28 cellular contexts compared by ENCODE assay signal in the genomic region with DNA sequence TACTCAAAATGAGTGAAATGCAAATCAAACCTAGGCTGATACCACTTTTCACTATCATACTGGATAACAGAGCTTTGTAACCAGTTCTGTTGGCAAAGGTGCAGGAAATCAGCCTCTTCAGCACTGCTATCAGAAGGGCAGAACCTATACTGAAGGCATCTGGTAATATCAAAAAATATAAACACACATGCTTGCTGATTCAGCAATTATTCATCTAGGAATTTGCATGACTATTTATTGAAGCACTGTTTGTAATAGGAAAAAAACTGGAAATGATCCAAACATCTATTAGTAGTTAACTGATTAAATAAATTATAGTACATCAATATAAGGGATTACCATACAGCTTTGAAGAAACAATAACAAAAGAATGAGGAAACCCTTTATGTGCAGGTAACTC. TPM values are rescaled to one million over a fixed set of nuclear protein-coding genes. Genes with fewer than 3 reads are reported as not detected.
"Had no signal": no experiment of that assay in that cellular context is flagged by ENCODE, and none has a peak within 500 bp of the region (broad histone marks: within the 10 kb centered on the region; RNA-seq: fewer than 3 reads in every experiment).

No MANE protein-coding gene starts in this region.

- H3K27ac Mint-ChIP-seq: activated CD8-positive, alpha-beta T cell treated with anti-CD3 and anti-CD28 coated beads for 36 hours; activated T-helper 17 cell treated with anti-CD3 and anti-CD28 coated beads, Interleukin-2, amount 50 U/mL, for 72 hours; nephron progenitor cell; stimulated activated naive CD8-positive, alpha-beta T cell treated with anti-CD3 and anti-CD28 coated beads, Interleukin-15, amount 100 ng/mL, for 72 hours; T-cell; type B pancreatic cell had no signal

- H3K36me3 ChIP-seq: prostate gland, right atrium auricular region had no signal

- H3K4me2 ChIP-seq: smooth muscle cell had no signal

- H3K36me3 Mint-ChIP-seq: T-cell had no signal

- H3K27me3 ChIP-seq: brain microvascular endothelial cell, foreskin keratinocyte, right atrium auricular region, testis had no signal

- H3K4me1 ChIP-seq: prostate gland, testis had no signal

- DNase-seq: activated CD4-positive, alpha-beta T cell treated with anti-CD3 and anti-CD28 coated beads for 48 hours; activated CD4-positive, CD25-positive, alpha-beta regulatory T cell; activated CD8-positive, alpha-beta T cell treated with anti-CD3 and anti-CD28 coated beads for 36 hours; activated naive CD4-positive, alpha-beta T cell treated with Interleukin-2 at 50 U/mL for 16 hours; activated T-cell treated with anti-CD3 and anti-CD28 coated beads, Interleukin-2, amount 50 U/mL, for 1 hour; aorta; brain microvascular endothelial cell; effector CD4-positive, alpha-beta T cell; foreskin keratinocyte; glutamatergic neuron; hypothalamus; islet precursor cell; mammary epithelial cell; nephron progenitor cell; occipital lobe; stimulated activated CD4-positive, alpha-beta T cell treated with anti-CD3 and anti-CD28 coated beads, Interleukin-4, amount 100 ng/mL, for 1 hour; stimulated activated naive CD8-positive, alpha-beta T cell treated with anti-CD3 and anti-CD28 coated beads, Interleukin-15, amount 100 ng/mL, for 72 hours; T-cell; T-helper 9 cell; testis had no signal

- ATAC-seq: activated CD8-positive, alpha-beta T cell treated with anti-CD3 and anti-CD28 coated beads for 36 hours; activated T-helper 17 cell treated with anti-CD3 and anti-CD28 coated beads, Interleukin-2, amount 50 U/mL, for 72 hours; foreskin keratinocyte; left lobe of liver; stimulated activated naive CD8-positive, alpha-beta T cell treated with anti-CD3 and anti-CD28 coated beads, Interleukin-15, amount 100 ng/mL, for 72 hours; T-cell had no signal

- H3K4me3 ChIP-seq: coronary artery, prostate gland, right atrium auricular region, smooth muscle cell, testis had no signal

- H3K4me1 Mint-ChIP-seq: activated T-helper 17 cell treated with anti-CD3 and anti-CD28 coated beads, Interleukin-2, amount 50 U/mL, for 72 hours; central memory CD8-positive, alpha-beta T cell; stimulated activated naive CD8-positive, alpha-beta T cell treated with anti-CD3 and anti-CD28 coated beads, Interleukin-15, amount 100 ng/mL, for 72 hours; T-cell had no signal

- H3K27ac ChIP-seq: brain microvascular endothelial cell, coronary artery, foreskin keratinocyte, prostate gland, right atrium auricular region, testis had no signal

- H3K9me3 ChIP-seq: prostate gland, right atrium auricular region, testis had no signal

- H3K27me3 Mint-ChIP-seq: type B pancreatic cell had no signal

- H3K4me3 Mint-ChIP-seq: activated CD8-positive, alpha-beta T cell treated with anti-CD3 and anti-CD28 coated beads for 36 hours; activated T-helper 17 cell treated with anti-CD3 and anti-CD28 coated beads, Interleukin-2, amount 50 U/mL, for 72 hours; central memory CD8-positive, alpha-beta T cell; nephron progenitor cell; stimulated activated naive CD8-positive, alpha-beta T cell treated with anti-CD3 and anti-CD28 coated beads, Interleukin-15, amount 100 ng/mL, for 72 hours; T-cell; type B pancreatic cell had no signal

RNA-seq across cellular contexts. Expression of a gene that starts 21.4 kb away (rescaled TPM):
- total RNA-seq: activated CD8-positive, alpha-beta T cell treated with anti-CD3 and anti-CD28 coated beads for 36 hours; activated T-helper 17 cell treated with anti-CD3 and anti-CD28 coated beads, Interleukin-2, amount 50 U/mL, for 72 hours had no signal
